In genomic region chr17:40110026-40110425, GRCh38 we compare ENCODE assay signal across 1 cellular context.
TF ChIP-seq lines count a peak whose summit lies in the region.

No MANE protein-coding gene starts in this region.

TF ChIP-seq in IMR-90, 13 proteins besides CTCF, POLR2A, EP300 and RAD21:
- no peak for TF ChIP-seq NFE2L2 (IDR thresholded peaks at IDR 0.05; ENCODE audit: low read depth, low read length)
- no peak for TF ChIP-seq ELK1 (IDR thresholded peaks at IDR 0.05; ENCODE audit: borderline replicate concordance, low read depth, low read length)
- TF ChIP-seq MXI1 (IDR thresholded peaks at IDR 0.05; ENCODE audit: borderline replicate concordance, low read depth, low read length), result no peak
- no peak for TF ChIP-seq RCOR1 (IDR thresholded peaks at IDR 0.05; ENCODE audit: insufficient replicate concordance, low read length)
- TF ChIP-seq CHD1 (IDR thresholded peaks at IDR 0.05; ENCODE audit: low read depth, low read length), result no peak
- no peak for TF ChIP-seq USF2 (IDR thresholded peaks at IDR 0.05; ENCODE audit: low read depth, low read length)
- no peak for TF ChIP-seq MAZ (IDR thresholded peaks at IDR 0.05; ENCODE audit: borderline replicate concordance, low read depth, low read length)
- TF ChIP-seq MAFK (IDR thresholded peaks at IDR 0.05; ENCODE audit: low read depth, low read length), result no peak
- TF ChIP-seq FOS (IDR thresholded peaks at IDR 0.05; ENCODE audit: low read depth, low read length), result no peak
- no peak for TF ChIP-seq SMC3 (IDR thresholded peaks at IDR 0.05; ENCODE audit: low read depth, low read length)
- no peak for TF ChIP-seq RFX5 (IDR thresholded peaks at IDR 0.05; ENCODE audit: low read depth, low read length)
